Comparison of ENCODE assay signal across 19 cellular contexts in genomic region chr7:67653856-67654442, GRCh38.
"Had no signal": no experiment of that assay in that cellular context is flagged by ENCODE, and none has a peak within 500 bp of the region (broad histone marks: within the 10 kb centered on the region; RNA-seq: fewer than 3 reads in every experiment).

No MANE protein-coding gene starts in this region.

- H3K27ac Mint-ChIP-seq: activated CD4-positive, alpha-beta memory T cell treated with anti-CD3 and anti-CD28 coated beads, Interleukin-2, amount 10 ng/mL, durations not matched to agents 7 days and 5 days; activated naive CD4-positive, alpha-beta T cell treated with anti-CD3 and anti-CD28 coated beads, Interleukin-2, amount 50 U/mL, for 72 hours; memory B cell; naive thymus-derived CD8-positive, alpha-beta T cell; type B pancreatic cell; WTC11 had no signal

- ATAC-seq: activated naive CD4-positive, alpha-beta T cell treated with anti-CD3 and anti-CD28 coated beads, Interleukin-2, amount 50 U/mL, for 72 hours; body of pancreas; mucosa of descending colon; naive thymus-derived CD8-positive, alpha-beta T cell; stimulated activated naive CD8-positive, alpha-beta T cell treated with anti-CD3 and anti-CD28 coated beads, Interleukin-15, Interleukin-2, amounts not matched to agents 100 U/mL and 50 U/mL, for 24 hours; WTC11 had no signal

- H3K4me1 Mint-ChIP-seq: activated CD4-positive, alpha-beta memory T cell treated with anti-CD3 and anti-CD28 coated beads, Interleukin-2, amount 10 ng/mL, durations not matched to agents 7 days and 5 days; memory B cell; naive thymus-derived CD8-positive, alpha-beta T cell; WTC11 had no signal

- H3K36me3 ChIP-seq: suprapubic skin had no signal

- DNase-seq: activated CD4-positive, alpha-beta memory T cell treated with anti-CD3 and anti-CD28 coated beads, Interleukin-2, amount 10 ng/mL, durations not matched to agents 7 days and 5 days; activated CD4-positive, alpha-beta T cell treated with anti-CD3 and anti-CD28 coated beads for 4 hours; activated CD8-positive, alpha-beta memory T cell treated with anti-CD3 and anti-CD28 coated beads, Interleukin-2, amount 50 U/mL, for 4 hours; activated effector memory CD4-positive, alpha-beta T cell treated with anti-CD3 and anti-CD28 coated beads, Interleukin-2, amount 50 U/mL, for 16 hours; activated T-cell treated with anti-CD3 and anti-CD28 coated beads, Interleukin-2, amount 50 U/mL, for 48 hours; body of pancreas; central memory CD4-positive, alpha-beta T cell; cortex of kidney; effector CD4-positive, alpha-beta T cell; foreskin fibroblast; mucosa of descending colon; naive thymus-derived CD8-positive, alpha-beta T cell; stimulated activated naive CD8-positive, alpha-beta T cell treated with anti-CD3 and anti-CD28 coated beads, Interleukin-15, Interleukin-2, amounts not matched to agents 100 U/mL and 50 U/mL, for 24 hours; T-helper 2 cell had no signal

- H3K27me3 ChIP-seq: body of pancreas, suprapubic skin had no signal

- H3K4me3 Mint-ChIP-seq: activated CD4-positive, alpha-beta memory T cell treated with anti-CD3 and anti-CD28 coated beads, Interleukin-2, amount 10 ng/mL, durations not matched to agents 7 days and 5 days; memory B cell; naive thymus-derived CD8-positive, alpha-beta T cell; type B pancreatic cell; WTC11 had no signal

- H3K9me3 ChIP-seq: body of pancreas, suprapubic skin had no signal

- H3K4me1 ChIP-seq: body of pancreas, suprapubic skin had no signal

- H3K4me3 ChIP-seq: body of pancreas, mucosa of descending colon, suprapubic skin had no signal

- H3K36me3 Mint-ChIP-seq: memory B cell; naive thymus-derived CD8-positive, alpha-beta T cell; type B pancreatic cell; WTC11 had no signal

- H3K27ac ChIP-seq: body of pancreas, suprapubic skin had no signal

- H3K9me3 Mint-ChIP-seq: memory B cell, type B pancreatic cell had no signal

- H3K27me3 Mint-ChIP-seq: activated CD4-positive, alpha-beta memory T cell treated with anti-CD3 and anti-CD28 coated beads, Interleukin-2, amount 10 ng/mL, durations not matched to agents 7 days and 5 days; memory B cell; type B pancreatic cell had no signal
